In genomic region chr7:113094517-113095249, GRCh38 we compare ENCODE assay signal across 14 cellular contexts. TPM values are rescaled to one million over a fixed set of nuclear protein-coding genes. Genes with fewer than 3 reads are reported as not detected.
"Had no signal": no experiment of that assay in that cellular context is flagged by ENCODE, and none has a peak within 500 bp of the region (broad histone marks: within the 10 kb centered on the region; RNA-seq: fewer than 3 reads in every experiment).

No MANE protein-coding gene starts in this region.

- H3K36me3 Mint-ChIP-seq: activated CD4-positive, alpha-beta memory T cell treated with anti-CD3 and anti-CD28 coated beads for 36 hours; activated naive CD8-positive, alpha-beta T cell treated with anti-CD3 and anti-CD28 coated beads for 36 hours had no signal

- H3K36me3 ChIP-seq: heart left ventricle, left lung, thyroid gland had no signal

- H3K27me3 ChIP-seq: heart left ventricle, left lung, thyroid gland had no signal

- H3K4me1 ChIP-seq: left lung had no signal

- H3K4me1 Mint-ChIP-seq: activated naive CD8-positive, alpha-beta T cell treated with anti-CD3 and anti-CD28 coated beads for 36 hours; nephron had no signal

- H3K4me3 ChIP-seq: heart left ventricle, left lung, thyroid gland had no signal

- DNase-seq: activated CD4-positive, alpha-beta memory T cell treated with anti-CD3 and anti-CD28 coated beads for 36 hours; activated naive CD8-positive, alpha-beta T cell treated with anti-CD3 and anti-CD28 coated beads for 36 hours; activated T-cell treated with anti-CD3 and anti-CD28 coated beads for 4 hours; amniotic stem cell; effector CD4-positive, alpha-beta T cell; heart left ventricle; kidney; left lung; midbrain; stimulated activated CD8-positive, alpha-beta memory T cell treated with anti-CD3 and anti-CD28 coated beads, Interleukin-4, amount 100 ng/mL, for 48 hours; stimulated activated naive CD4-positive, alpha-beta T cell; thyroid gland had no signal

- ATAC-seq: heart left ventricle, left lung had no signal

- H3K4me3 Mint-ChIP-seq: activated CD4-positive, alpha-beta memory T cell treated with anti-CD3 and anti-CD28 coated beads for 36 hours; activated naive CD8-positive, alpha-beta T cell treated with anti-CD3 and anti-CD28 coated beads for 36 hours; nephron had no signal

- H3K27ac Mint-ChIP-seq: activated CD4-positive, alpha-beta memory T cell treated with anti-CD3 and anti-CD28 coated beads for 36 hours; activated naive CD8-positive, alpha-beta T cell treated with anti-CD3 and anti-CD28 coated beads for 36 hours had no signal

- FAIRE-seq: frontal cortex, kidney had no signal

- H3K9me3 ChIP-seq: heart left ventricle, left lung, thyroid gland had no signal

- H3K27ac ChIP-seq: heart left ventricle, left lung, thyroid gland had no signal

- H3K9me3 Mint-ChIP-seq: activated CD4-positive, alpha-beta memory T cell treated with anti-CD3 and anti-CD28 coated beads for 36 hours; activated naive CD8-positive, alpha-beta T cell treated with anti-CD3 and anti-CD28 coated beads for 36 hours; nephron had no signal

RNA-seq across cellular contexts. Expression of gene GPR85, which starts 8.1 kb away (rescaled TPM):
- total RNA-seq: activated CD4-positive, alpha-beta memory T cell treated with anti-CD3 and anti-CD28 coated beads for 36 hours had no signal
